ENCODE assay signal across 17 cellular contexts in genomic region chr13:109113427-109113826, GRCh38.
DNase-seq lines count a peak whose midpoint lies in the region; ATAC-seq, FAIRE-seq and TF ChIP-seq lines count a peak whose summit lies in the region.
"Had no signal": no experiment of that assay in that cellular context is flagged by ENCODE, and none has a peak within 500 bp of the region (broad histone marks: within the 10 kb centered on the region; RNA-seq: fewer than 3 reads in every experiment).

No MANE protein-coding gene starts in this region.

- H3K4me1 ChIP-seq in mesenchymal stem cell (ENCODE audit: control insufficient read depth, insufficient read depth, low read depth, low read length) (no peaks in the 10 kb centered on the region), lower lobe of right lung (no peaks in the 10 kb centered on the region)
- H3K4me1 ChIP-seq: foreskin keratinocyte, transverse colon had no signal

- H3K36me3 Mint-ChIP-seq in activated CD4-positive, alpha-beta T cell treated with anti-CD3 and anti-CD28 coated beads, Interleukin-2, amount 10 ng/mL, durations not matched to agents 7 days and 5 days (ENCODE audit: low read depth) = no peaks in the 10 kb centered on the region

- intact Hi-C loops in lower lobe of right lung (cut with DNase I) = no loop called here

- no peak overlapping the region for H3K23ac ChIP-seq in mesenchymal stem cell (ENCODE audit: low read length in 2 of 2)

- H2BK5ac ChIP-seq in mesenchymal stem cell (ENCODE audit: low read depth, low read length, poor library complexity, severe bottlenecking) = no peak overlapping the region

- POLR2A ChIA-PET in activated CD4-positive, alpha-beta T cell treated with anti-CD3 and anti-CD28 coated beads, Interleukin-2, amount 10 ng/mL, durations not matched to agents 7 days and 5 days (lab: Charles Lee) = no interaction called here

- H4K91ac ChIP-seq in mesenchymal stem cell (ENCODE audit: low read length) = no peak overlapping the region

- H3K4ac ChIP-seq in mesenchymal stem cell (ENCODE audit: low read depth in 1 of 2, low read length in 2 of 2) = no peak overlapping the region

- H3K27me3 ChIP-seq in mesenchymal stem cell (ENCODE audit: control insufficient read depth in 1 of 2, insufficient read depth in 1 of 2, low read length in 2 of 2) (no peaks in the 10 kb centered on the region), lower lobe of right lung (ENCODE audit: low read depth) (no peaks in the 10 kb centered on the region)
- H3K27me3 ChIP-seq: transverse colon had no signal

- peaks cover 7% of the 10 kb centered on the region for H3K4me1 Mint-ChIP-seq in activated CD4-positive, alpha-beta T cell treated with anti-CD3 and anti-CD28 coated beads, Interleukin-2, amount 10 ng/mL, durations not matched to agents 7 days and 5 days

- H3K9me3 Mint-ChIP-seq in activated CD4-positive, alpha-beta T cell treated with anti-CD3 and anti-CD28 coated beads, Interleukin-2, amount 10 ng/mL, durations not matched to agents 7 days and 5 days = no peaks in the 10 kb centered on the region

- CTCF ChIA-PET in activated CD4-positive, alpha-beta T cell treated with anti-CD3 and anti-CD28 coated beads, Interleukin-2, amount 10 ng/mL, durations not matched to agents 7 days and 5 days (lab: Charles Lee) = no interaction called here

- H3K79me1 ChIP-seq in mesenchymal stem cell (replicated peaks; ENCODE audit: low read length, poor library complexity, severe bottlenecking) = no peaks in the 10 kb centered on the region

- H3K27ac Mint-ChIP-seq in activated CD4-positive, alpha-beta T cell treated with anti-CD3 and anti-CD28 coated beads, Interleukin-2, amount 10 ng/mL, durations not matched to agents 7 days and 5 days = peak overlapping the region; percentile 4

- no peak overlapping the region for H3K14ac ChIP-seq in mesenchymal stem cell (ENCODE audit: low read length in 2 of 2)

- ATAC-seq in GM21576 (IDR thresholded peaks at IDR 0.05; ENCODE audit: unreplicated experiment) = peak; percentile 76
- ATAC-seq in HG03342 (IDR thresholded peaks at IDR 0.05; ENCODE audit: unreplicated experiment) = peak; percentile 84
- no peak for ATAC-seq in lower lobe of right lung
- ATAC-seq: foreskin keratinocyte had no signal

- no peak overlapping the region for H2BK15ac ChIP-seq in mesenchymal stem cell (ENCODE audit: low read depth, poor library complexity, severe bottlenecking)

- no peak overlapping the region for H2AFZ ChIP-seq in mesenchymal stem cell (ENCODE audit: low read depth, low read length)

- H3K27ac ChIP-seq in mesenchymal stem cell (ENCODE audit: low read length, poor library complexity, severe bottlenecking) (no peak overlapping the region), lower lobe of right lung (no peak overlapping the region)
- H3K27ac ChIP-seq: foreskin keratinocyte, transverse colon had no signal

- no peak overlapping the region for H3K18ac ChIP-seq in mesenchymal stem cell (ENCODE audit: low read depth in 1 of 2, low read length in 2 of 2)

- no peak for TF ChIP-seq CTCF in lower lobe of right lung (IDR thresholded peaks at IDR 0.05)

- H2BK12ac ChIP-seq in mesenchymal stem cell (ENCODE audit: low read length in 2 of 2) = no peak overlapping the region

- no peaks in the 10 kb centered on the region for H3K27me3 Mint-ChIP-seq in activated CD4-positive, alpha-beta T cell treated with anti-CD3 and anti-CD28 coated beads, Interleukin-2, amount 10 ng/mL, durations not matched to agents 7 days and 5 days

- FAIRE-seq in frontal cortex (lab: Jason Lieb, UNC) = no peak
- FAIRE-seq: A204.1 had no signal

- no peak overlapping the region for H3K4me3 ChIP-seq in mesenchymal stem cell (ENCODE audit: insufficient read depth in 1 of 2, low read depth in 1 of 2, low read length in 2 of 2)
- no peak overlapping the region for H3K4me3 ChIP-seq in lower lobe of right lung
- H3K4me3 ChIP-seq: transverse colon had no signal

- H3K9ac ChIP-seq in mesenchymal stem cell (ENCODE audit: low read length) = no peak overlapping the region

- DNase-seq in activated CD4-positive, alpha-beta T cell treated with anti-CD3 and anti-CD28 coated beads, Interleukin-2, amount 10 ng/mL, durations not matched to agents 7 days and 5 days = no peak
- DNase-seq in activated CD4-positive, alpha-beta T cell treated with anti-CD3 and anti-CD28 coated beads for 4 hours = no peak
- peak; percentile 18 for DNase-seq in mesenchymal stem cell
- no peak for DNase-seq in lower lobe of right lung
- DNase-seq in frontal cortex (ENCODE audit: low spot score in 2 of 2) = no peak
- no peak for DNase-seq in activated T-cell treated with anti-CD3 and anti-CD28 coated beads, Interleukin-2, amount 50 U/mL, for 1 hour
- DNase-seq: activated CD4-positive, CD25-positive, alpha-beta regulatory T cell treated with anti-CD3 and anti-CD28 coated beads, Interleukin-2, amount 50 U/mL, for 72 hours; COR-L47; effector CD4-positive, alpha-beta T cell; foreskin keratinocyte; islet precursor cell; NCI-H1048; OCI-M1; transverse colon had no signal

- H3K4me3 Mint-ChIP-seq in activated CD4-positive, alpha-beta T cell treated with anti-CD3 and anti-CD28 coated beads, Interleukin-2, amount 10 ng/mL, durations not matched to agents 7 days and 5 days = no peak overlapping the region

- no peak overlapping the region for H2BK120ac ChIP-seq in mesenchymal stem cell (ENCODE audit: low read depth, low read length)

- H3K36me3 ChIP-seq in mesenchymal stem cell (ENCODE audit: control insufficient read depth in 1 of 2, insufficient read depth in 2 of 2, low read depth in 1 of 2, low read length in 2 of 2) (no peaks in the 10 kb centered on the region), lower lobe of right lung (no peaks in the 10 kb centered on the region)
- H3K36me3 ChIP-seq: transverse colon had no signal

- H3K4me2 ChIP-seq in mesenchymal stem cell (ENCODE audit: low read length, poor library complexity, severe bottlenecking) = no peak overlapping the region

- no peaks in the 10 kb centered on the region for H3K9me3 ChIP-seq in mesenchymal stem cell (ENCODE audit: control insufficient read depth, low read length)
- no peaks in the 10 kb centered on the region for H3K9me3 ChIP-seq in lower lobe of right lung
- H3K9me3 ChIP-seq: transverse colon had no signal

- no peak overlapping the region for H2AK5ac ChIP-seq in mesenchymal stem cell (ENCODE audit: low read length, severe bottlenecking)

- no peak overlapping the region for H4K8ac ChIP-seq in mesenchymal stem cell (ENCODE audit: low read length)

- 58% methylated on average over 3 of the region's 3 CpGs for WGBS in mesenchymal stem cell

Comparison
In these comparisons a context has a peak if more than half of its experiments do, and no peak if none do; other contexts are left out.
1. ATAC-seq: peak in GM21576 (single experiment) and HG03342 (single experiment); none in lower lobe of right lung (0 of 2).